Comparison of ENCODE assay signal across 8 cellular contexts in genomic region chr10:119028900-119029612, GRCh38. TPM values are rescaled to one million over a fixed set of nuclear protein-coding genes. Genes with fewer than 3 reads are reported as not detected.
DNase-seq lines count a peak whose midpoint lies in the region; ATAC-seq, FAIRE-seq and TF ChIP-seq lines count a peak whose summit lies in the region.

No MANE protein-coding gene starts in this region.

- intact Hi-C loops in IMR-90 (cut with micrococcal nuclease) = loop anchor here (10.0 kb wide), 1 partner anchor 304 kb away; no protein-coding TSS in a partner anchor

- ATAC-seq in GM21515 (IDR thresholded peaks at IDR 0.05; ENCODE audit: unreplicated experiment) (peak; percentile 58), IMR-90 (ENCODE audit: low read depth) (peak; percentile 84)

- no peak overlapping the region for H4K5ac ChIP-seq in IMR-90 (ENCODE audit: low read depth, low read length)

- POLR2A ChIA-PET in IMR-90 (lab: Charles Lee; ENCODE audit: unreplicated experiment) = interaction anchor here (0.6 kb wide), 2 partner anchors 152 to 224 kb away, joined by 3 to 7 read pairs; no protein-coding TSS in a partner anchor

- H3K27ac Mint-ChIP-seq in nephron progenitor cell = no peak overlapping the region

- no peak overlapping the region for H4K91ac ChIP-seq in IMR-90 (ENCODE audit: insufficient read depth, low read depth, low read length)

- dilution Hi-C loops in IMR-90 (cut with HindIII; ENCODE audit: low sequenced_read_pairs, unreplicated experiment) = no loop called here

- no peaks in the 10 kb centered on the region for H3K9me3 ChIP-seq in IMR-90 (ENCODE audit: control insufficient read depth, insufficient read depth, low read length)

- H2AK5ac ChIP-seq in IMR-90 (ENCODE audit: low read depth, low read length) = no peak overlapping the region

- BruUV-seq in IMR-90 (replicated peaks; lab: Mats Ljungman, UMichigan) = no TSS peak

- WGBS in IMR-90 (ENCODE audit: extremely low coverage in 2 of 2, insufficient read length in 1 of 2), 2 experiments = 33% methylated on average over 11 of the region's 68 CpGs; no CpG with 5 or more reads in 1 of the 2 experiments

- H2BK120ac ChIP-seq in IMR-90 (ENCODE audit: low read depth, low read length) = no peak overlapping the region

- TF ChIP-seq RAD21 in IMR-90 (IDR thresholded peaks at IDR 0.05; ENCODE audit: low read length) = no peak

- H3K14ac ChIP-seq in IMR-90 (replicated peaks; ENCODE audit: low read depth, low read length) = no peak overlapping the region

- H3K27me3 Mint-ChIP-seq in nephron progenitor cell (ENCODE audit: low read depth, poor library complexity) = peaks cover 20% of the 10 kb centered on the region

- H3K27me3 ChIP-seq in IMR-90 (ENCODE audit: control insufficient read depth, insufficient read depth, low read length) = peaks cover 2% of the 10 kb centered on the region; the same call in 1 of the 2 replicates

- H3K9me1 ChIP-seq in IMR-90 (ENCODE audit: insufficient read depth, low read length) = no peaks in the 10 kb centered on the region; the same call in 1 of the 2 replicates

- H2AK9ac ChIP-seq in IMR-90 (replicated peaks; ENCODE audit: low read depth, low read length, poor library complexity) = peak overlapping the region; percentile 67

- H3K4me2 ChIP-seq in IMR-90 (ENCODE audit: low read depth, low read length) = peak overlapping the region; percentile 27; the same call in 1 of the 2 replicates

- H3K18ac ChIP-seq in IMR-90 (ENCODE audit: low read depth, low read length) = no peak overlapping the region

- H2BK15ac ChIP-seq in IMR-90 (ENCODE audit: low read depth, low read length) = no peak overlapping the region

- H2AFZ ChIP-seq in IMR-90 (replicated peaks; ENCODE audit: low read length, poor library complexity) = peak overlapping the region; percentile 66

- H3K9me3 Mint-ChIP-seq in nephron progenitor cell = no peaks in the 10 kb centered on the region

- peaks cover 3 to 16% of the 10 kb centered on the region in 2 experiments for H3K79me1 ChIP-seq in IMR-90 (ENCODE audit: low read depth in 1 of 2, low read length in 2 of 2)

- H2BK20ac ChIP-seq in IMR-90 (ENCODE audit: low read depth, low read length) = no peak overlapping the region

- DNase-seq in D721Med (ENCODE audit: insufficient read length, low spot score) = peak; percentile 82
- peak; percentile 81 for DNase-seq in IMR-90
- DNase-seq in RPMI8226 = peak; percentile 89
- peak; percentile 93 for DNase-seq in activated effector memory CD4-positive, alpha-beta T cell treated with anti-CD3 and anti-CD28 coated beads, Interleukin-2, amount 50 U/mL, for 16 hours
- peak; percentile 55 for DNase-seq in fibroblast of the conjunctiva (ENCODE audit: low read depth)
- peak; percentile 92 for DNase-seq in nephron progenitor cell
- peak; percentile 75 for DNase-seq in stimulated activated naive CD4-positive, alpha-beta T cell treated with Interleukin-2 at 50 U/mL for 16 hours (lab: John Stamatoyannopoulos, UW)

- peak overlapping the region; percentile 76 for H3K4me3 Mint-ChIP-seq in nephron progenitor cell

- no peak overlapping the region; the same call in 1 of the 2 replicates for H3K23ac ChIP-seq in IMR-90 (ENCODE audit: low read depth, low read length)

- no peak overlapping the region for H3K9ac ChIP-seq in IMR-90 (ENCODE audit: low read depth, low read length)

- TF ChIP-seq CTCF in D721Med (IDR thresholded peaks at IDR 0.05; ENCODE audit: insufficient read depth, missing control alignments) (no peak), IMR-90 (conservative IDR thresholded peaks at IDR 0.05; ENCODE audit: low read depth, low read length) (peak; percentile 26; the same call in 1 of the 2 replicates), nephron progenitor cell (IDR thresholded peaks at IDR 0.05) (no peak)

- peaks cover 5% of the 10 kb centered on the region for H3K36me3 ChIP-seq in IMR-90 (ENCODE audit: control insufficient read depth, insufficient read depth, low read length)

- FAIRE-seq in D721Med (lab: Jason Lieb, UNC) = no peak

- peak overlapping the region; percentile 60; the same call in 1 of the 2 replicates for H3K4me3 ChIP-seq in IMR-90 (ENCODE audit: insufficient read depth, low read depth, low read length)

- in situ Hi-C loops in IMR-90 (cut with MboI; ENCODE audit: low sequenced_read_pairs) = loop anchor here (10.0 kb wide), 1 partner anchor 274 kb away; the partner anchor contains the start of gene CACUL1

- H4K8ac ChIP-seq in IMR-90 (ENCODE audit: low read depth in 2 of 2, low read length in 2 of 2) = no peak overlapping the region

- no peak overlapping the region for H3K56ac ChIP-seq in IMR-90 (ENCODE audit: extremely low read depth, insufficient read depth, low read length)

- no peak overlapping the region for H2BK5ac ChIP-seq in IMR-90 (ENCODE audit: low read depth, low read length, poor library complexity, severe bottlenecking)

- H4K20me1 ChIP-seq in IMR-90 (ENCODE audit: insufficient read depth, low read length) = peaks cover 37% of the 10 kb centered on the region

- TF ChIP-seq POLR2A in IMR-90 (IDR thresholded peaks at IDR 0.05; ENCODE audit: low read depth, low read length) = no peak

- H3K4me1 Mint-ChIP-seq in nephron progenitor cell = peaks cover 23% of the 10 kb centered on the region

- CTCF ChIA-PET in IMR-90 (lab: Yijun Ruan, JAX) = no interaction called here

- H3K4me1 ChIP-seq in IMR-90 (ENCODE audit: control insufficient read depth, insufficient read depth, low read length) = peaks cover 9% of the 10 kb centered on the region

- H3K36me3 Mint-ChIP-seq in nephron progenitor cell (ENCODE audit: low read depth) = peaks cover 14% of the 10 kb centered on the region

- no peak overlapping the region for H3K4ac ChIP-seq in IMR-90 (ENCODE audit: low read depth, low read length)

- H3K27ac ChIP-seq in IMR-90 (ENCODE audit: insufficient read depth, low read length) = no peak overlapping the region

TF ChIP-seq in IMR-90, 13 proteins besides CTCF, POLR2A, EP300 and RAD21:
- TF ChIP-seq CHD1 (IDR thresholded peaks at IDR 0.05; ENCODE audit: low read depth, low read length) (no peak), MXI1 (IDR thresholded peaks at IDR 0.05; ENCODE audit: borderline replicate concordance, low read depth, low read length) (no peak), FOS (IDR thresholded peaks at IDR 0.05; ENCODE audit: low read depth, low read length) (0 out of 2 replicates have a peak, but pooled peaks have one; percentile 11), MAZ (IDR thresholded peaks at IDR 0.05; ENCODE audit: borderline replicate concordance, low read depth, low read length) (peak; percentile 56; the same call in 1 of the 2 replicates), SMC3 (IDR thresholded peaks at IDR 0.05; ENCODE audit: low read depth, low read length) (no peak), MAFK (IDR thresholded peaks at IDR 0.05; ENCODE audit: low read depth, low read length) (no peak)

RNA-seq across cellular contexts. Expression of gene NANOS1, which starts 0.5 kb away (rescaled TPM):
- total RNA-seq in IMR-90 (2012; rRNA removed) = under 0.01 and 0.28 TPM in 2 replicates
- 0.12 and 0.19 TPM in 2 replicates for polyA plus RNA-seq in IMR-90 (2012; rRNA removed)
- 0.02 and 0.51 TPM in 2 replicates for polyA plus RNA-seq in IMR-90 (2012; cell fraction: cytosol; rRNA removed)
- polyA plus RNA-seq in IMR-90 (2012; cell fraction: nucleus; rRNA removed; ENCODE audit: low replicate concordance) = 0.03 and 0.16 TPM in 2 replicates

RNA-seq across cellular contexts. Expression of gene EIF3A, which starts 51.6 kb away (rescaled TPM):
- 145 and 156 TPM in 2 replicates for total RNA-seq in IMR-90 (2012; rRNA removed)
- 39.1 and 49.6 TPM in 2 replicates for polyA plus RNA-seq in IMR-90 (2012; rRNA removed)
- polyA plus RNA-seq in IMR-90 (2012; cell fraction: cytosol; rRNA removed) = 11.3 and 13.5 TPM in 2 replicates
- polyA plus RNA-seq in IMR-90 (2012; cell fraction: nucleus; rRNA removed; ENCODE audit: low replicate concordance) = 7.7 and 33.1 TPM in 2 replicates
